Comparison of ENCODE assay signal across 18 cellular contexts in the genomic region with DNA sequence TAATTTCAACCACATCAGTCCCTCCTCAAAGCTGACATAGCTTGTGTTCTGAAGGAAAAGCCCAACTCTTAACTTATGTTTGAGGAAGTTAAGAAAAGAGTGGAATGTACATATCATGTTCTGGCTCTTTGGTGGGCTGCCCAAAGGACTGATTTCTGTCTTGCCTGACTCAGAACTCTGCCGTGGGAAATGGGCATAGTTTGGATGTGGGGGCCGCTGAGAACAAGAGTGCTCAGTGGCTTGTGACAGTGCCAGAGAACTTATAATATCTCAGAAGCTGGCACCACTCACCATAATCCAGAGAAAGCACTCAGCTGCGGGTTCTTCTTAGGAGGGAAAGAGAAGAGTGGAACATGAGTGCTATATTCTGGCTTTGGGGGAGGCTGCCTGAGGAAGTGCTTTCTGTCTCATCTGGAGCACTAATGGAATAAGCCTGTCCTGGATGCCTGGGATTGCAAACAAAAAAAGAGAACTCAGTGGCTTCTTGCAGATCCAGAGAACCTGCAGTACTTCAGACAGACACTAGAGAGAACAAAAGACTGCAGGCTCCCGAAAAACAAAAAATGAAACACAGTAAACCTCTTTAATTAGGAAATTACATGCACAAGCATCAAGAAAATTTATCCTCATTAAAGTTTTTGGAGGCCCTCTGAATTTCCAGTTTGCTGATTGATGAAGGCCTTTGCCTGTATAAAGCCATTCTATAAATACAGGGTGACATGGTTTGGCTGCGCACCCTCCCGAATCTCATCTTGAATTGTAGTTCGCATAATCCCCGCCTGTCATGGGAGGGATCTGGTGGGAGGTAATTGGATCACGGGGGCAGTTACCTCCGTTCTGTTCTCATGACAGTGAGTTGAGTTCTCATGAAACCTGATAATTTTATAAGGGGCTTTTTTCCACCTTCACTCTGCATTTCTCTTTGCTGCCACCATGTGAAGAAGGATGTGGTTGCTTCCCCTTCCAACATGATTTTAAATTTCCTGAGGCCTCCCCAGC.
A peak's percentile ranks its signal among the peaks of the same experiment; 100 is the strongest.
DNase-seq lines count a peak whose midpoint lies in the region; ATAC-seq and TF ChIP-seq lines count a peak whose summit lies in the region.
"Had no signal": no experiment of that assay in that cellular context is flagged by ENCODE, and none has a peak within 500 bp of the region (broad histone marks: within the 10 kb centered on the region; RNA-seq: fewer than 3 reads in every experiment).

No MANE protein-coding gene starts in this region.

- H3K27me3 ChIP-seq in SK-N-SH (ENCODE audit: insufficient read depth), result no peaks in the 10 kb centered on the region
- no peaks in the 10 kb centered on the region for H3K27me3 ChIP-seq in smooth muscle cell (ENCODE audit: low read depth)
- H3K27me3 ChIP-seq: left lung had no signal

- peak; percentile 26 for TF ChIP-seq RAD21 in SK-N-SH (IDR thresholded peaks at IDR 0.05; ENCODE audit: low read length)

- no peaks in the 10 kb centered on the region for H3K79me2 ChIP-seq in SK-N-SH (ENCODE audit: insufficient read depth)
- H3K79me2 ChIP-seq in smooth muscle cell (ENCODE audit: low read depth), result no peaks in the 10 kb centered on the region

- H3K27ac Mint-ChIP-seq in glutamatergic neuron (ENCODE audit: unreplicated experiment), result no peak overlapping the region
- H3K27ac Mint-ChIP-seq: CD4-positive, alpha-beta T cell; natural killer cell had no signal

- H3K4me3 ChIP-seq in SK-N-SH (ENCODE audit: low read depth in 2 of 2, low read length in 1 of 2) (no peak overlapping the region), smooth muscle cell (no peak overlapping the region)
- H3K4me3 ChIP-seq: left lung had no signal

- CTCF ChIA-PET in SK-N-SH (lab: Yijun Ruan, JAX), result interaction anchor here (0.6 to 1.0 kb wide), 2 partner anchors 19 to 1244 kb away, joined by 3 to 4 read pairs; no protein-coding TSS in a partner anchor

- no peak for ATAC-seq in SK-N-SH treated with all-trans-retinoic acid at 6 μM for 48 hours
- ATAC-seq in GM18867 (IDR thresholded peaks at IDR 0.05; ENCODE audit: unreplicated experiment), result no peak
- ATAC-seq in GM19351 (IDR thresholded peaks at IDR 0.05; ENCODE audit: unreplicated experiment), result no peak
- no peak for ATAC-seq in HG02870 (IDR thresholded peaks at IDR 0.05; ENCODE audit: unreplicated experiment)
- ATAC-seq: activated CD4-positive, CD25-positive, alpha-beta regulatory T cell treated with anti-CD3 and anti-CD28 coated beads, Interleukin-2, amount 50 U/mL, for 24 hours; activated naive CD4-positive, alpha-beta T cell treated with anti-CD3 and anti-CD28 coated beads, Interleukin-2, amount 50 U/mL, for 72 hours; left lung; natural killer cell; PC-3 had no signal

- H3K36me3 Mint-ChIP-seq in glutamatergic neuron (ENCODE audit: unreplicated experiment), result peaks cover 12% of the 10 kb centered on the region

- TF ChIP-seq CTCF in SK-N-SH (IDR thresholded peaks at IDR 0.05) (no peak; the same call in 1 of the 2 replicates), glutamatergic neuron (IDR thresholded peaks at IDR 0.05; ENCODE audit: partially characterized antibody, unreplicated experiment) (peak; percentile 28), smooth muscle cell (IDR thresholded peaks at IDR 0.05; ENCODE audit: borderline replicate concordance, insufficient read depth, poor library complexity, severe bottlenecking) (peak; percentile 15)

- H2AFZ ChIP-seq in SK-N-SH (ENCODE audit: low read depth), result no peak overlapping the region
- no peak overlapping the region for H2AFZ ChIP-seq in smooth muscle cell (ENCODE audit: low read depth)

- no peaks in the 10 kb centered on the region for H3F3A ChIP-seq in SK-N-SH (replicated peaks; ENCODE audit: insufficient read depth)
- H3F3A ChIP-seq in smooth muscle cell (ENCODE audit: low read depth), result no peaks in the 10 kb centered on the region

- POLR2A ChIA-PET in SK-N-SH (lab: Yijun Ruan, JAX), result no interaction called here

- H3K27ac ChIP-seq in SK-N-SH (ENCODE audit: low read depth in 2 of 2, low read length in 1 of 2) (no peak overlapping the region), smooth muscle cell (ENCODE audit: low read depth) (no peak overlapping the region)
- H3K27ac ChIP-seq: left lung had no signal

- no peaks in the 10 kb centered on the region for H3K4me1 Mint-ChIP-seq in glutamatergic neuron (ENCODE audit: low read depth, unreplicated experiment)
- H3K4me1 Mint-ChIP-seq: natural killer cell had no signal

- H3K9me2 ChIP-seq in SK-N-SH, result no peaks in the 10 kb centered on the region

- H4K20me1 ChIP-seq in SK-N-SH (ENCODE audit: insufficient read depth), result no peaks in the 10 kb centered on the region
- H4K20me1 ChIP-seq in smooth muscle cell (ENCODE audit: low read depth), result no peaks in the 10 kb centered on the region

- H3K4me1 ChIP-seq in SK-N-SH (ENCODE audit: control insufficient read depth in 1 of 2, insufficient read depth in 2 of 2, low read depth in 1 of 2, low read length in 1 of 2), result no peaks in the 10 kb centered on the region
- H3K4me1 ChIP-seq in smooth muscle cell (ENCODE audit: low read depth), result no peaks in the 10 kb centered on the region
- H3K4me1 ChIP-seq: left lung had no signal

- no peaks in the 10 kb centered on the region for H3K9me3 ChIP-seq in SK-N-SH
- H3K9me3 ChIP-seq in smooth muscle cell (replicated peaks; ENCODE audit: low read depth), result no peaks in the 10 kb centered on the region

- H3K9ac ChIP-seq in SK-N-SH (no peak overlapping the region), smooth muscle cell (ENCODE audit: low read depth) (no peak overlapping the region)

- H3K4me2 ChIP-seq in SK-N-SH (no peak overlapping the region), smooth muscle cell (no peak overlapping the region)

- no peaks in the 10 kb centered on the region for H3K27me3 Mint-ChIP-seq in glutamatergic neuron (ENCODE audit: unreplicated experiment)
- H3K27me3 Mint-ChIP-seq: CD4-positive, alpha-beta T cell had no signal

- H3K36me3 ChIP-seq in SK-N-SH (replicated peaks in 1 of 2; ENCODE audit: control insufficient read depth in 1 of 2, insufficient read depth in 2 of 2, low read length in 1 of 2) (no peaks in the 10 kb centered on the region), smooth muscle cell (ENCODE audit: low read depth) (no peaks in the 10 kb centered on the region)
- H3K36me3 ChIP-seq: left lung had no signal

- 36% methylated on average over 9 of the region's 10 CpGs for WGBS in SK-N-SH (ENCODE audit: low lambda C conversion rate)
- 66% methylated on average over 10 of the region's 10 CpGs for WGBS in smooth muscle cell (ENCODE audit: low lambda C conversion rate)

- DNase-seq in SK-N-SH (peak; percentile 6), SKM-1 (lab: John Stamatoyannopoulos, UW; ENCODE audit: unreplicated experiment) (peak; percentile 24), glutamatergic neuron (no peak), smooth muscle cell (lab: John Stamatoyannopoulos, UW; ENCODE audit: unreplicated experiment) (no peak)
- DNase-seq: CD4-positive, alpha-beta T cell; IMR-90; left lung; natural killer cell; NCI-H1105; NCI-H345; PC-3; stimulated activated naive CD4-positive, alpha-beta T cell had no signal

- H3K9me3 Mint-ChIP-seq in glutamatergic neuron (ENCODE audit: unreplicated experiment), result peaks cover 2% of the 10 kb centered on the region
- H3K9me3 Mint-ChIP-seq: natural killer cell had no signal

- no peak for TF ChIP-seq EP300 in SK-N-SH (IDR thresholded peaks at IDR 0.05; ENCODE audit: borderline replicate concordance in 1 of 2, low read depth in 1 of 2, low read length in 1 of 2)

- no peak overlapping the region for H3K4me3 Mint-ChIP-seq in glutamatergic neuron (ENCODE audit: unreplicated experiment)
- H3K4me3 Mint-ChIP-seq: CD4-positive, alpha-beta T cell; natural killer cell had no signal

TF ChIP-seq in SK-N-SH, 30 proteins besides CTCF, POLR2A, EP300 and RAD21 (continues in another document):
- TF ChIP-seq SIN3A (IDR thresholded peaks at IDR 0.05; ENCODE audit: borderline replicate concordance, low read depth, low read length) (no peak), YY1 (IDR thresholded peaks at IDR 0.05; ENCODE audit: low read depth) (no peak), JUND (IDR thresholded peaks at IDR 0.05) (no peak), GATA2 (CRISPR knock-in tag; IDR thresholded peaks at IDR 0.05) (no peak), MXI1 (IDR thresholded peaks at IDR 0.05; ENCODE audit: low read depth, low read length) (no peak)
- TF ChIP-seq, protein P1, sequence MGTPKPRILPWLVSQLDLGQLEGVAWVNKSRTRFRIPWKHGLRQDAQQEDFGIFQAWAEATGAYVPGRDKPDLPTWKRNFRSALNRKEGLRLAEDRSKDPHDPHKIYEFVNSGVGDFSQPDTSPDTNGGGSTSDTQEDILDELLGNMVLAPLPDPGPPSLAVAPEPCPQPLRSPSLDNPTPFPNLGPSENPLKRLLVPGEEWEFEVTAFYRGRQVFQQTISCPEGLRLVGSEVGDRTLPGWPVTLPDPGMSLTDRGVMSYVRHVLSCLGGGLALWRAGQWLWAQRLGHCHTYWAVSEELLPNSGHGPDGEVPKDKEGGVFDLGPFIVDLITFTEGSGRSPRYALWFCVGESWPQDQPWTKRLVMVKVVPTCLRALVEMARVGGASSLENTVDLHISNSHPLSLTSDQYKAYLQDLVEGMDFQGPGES (IDR thresholded peaks at IDR 0.05; ENCODE audit: low read depth, low read length), result no peak

TF ChIP-seq in SK-N-SH treated with all-trans-retinoic acid at 6 μM for 48 hours, 23 proteins besides CTCF, POLR2A, EP300 and RAD21 (continues in another document):
- TF ChIP-seq CSDC2 (CRISPR knock-in tag; IDR thresholded peaks at IDR 0.05) (no peak), TOX (CRISPR knock-in tag; IDR thresholded peaks at IDR 0.05; ENCODE audit: borderline replicate concordance) (no peak), ESRRG (CRISPR knock-in tag; IDR thresholded peaks at IDR 0.05) (no peak), OSR1 (CRISPR knock-in tag; IDR thresholded peaks at IDR 0.05) (no peak)
- TF ChIP-seq, protein P2, sequence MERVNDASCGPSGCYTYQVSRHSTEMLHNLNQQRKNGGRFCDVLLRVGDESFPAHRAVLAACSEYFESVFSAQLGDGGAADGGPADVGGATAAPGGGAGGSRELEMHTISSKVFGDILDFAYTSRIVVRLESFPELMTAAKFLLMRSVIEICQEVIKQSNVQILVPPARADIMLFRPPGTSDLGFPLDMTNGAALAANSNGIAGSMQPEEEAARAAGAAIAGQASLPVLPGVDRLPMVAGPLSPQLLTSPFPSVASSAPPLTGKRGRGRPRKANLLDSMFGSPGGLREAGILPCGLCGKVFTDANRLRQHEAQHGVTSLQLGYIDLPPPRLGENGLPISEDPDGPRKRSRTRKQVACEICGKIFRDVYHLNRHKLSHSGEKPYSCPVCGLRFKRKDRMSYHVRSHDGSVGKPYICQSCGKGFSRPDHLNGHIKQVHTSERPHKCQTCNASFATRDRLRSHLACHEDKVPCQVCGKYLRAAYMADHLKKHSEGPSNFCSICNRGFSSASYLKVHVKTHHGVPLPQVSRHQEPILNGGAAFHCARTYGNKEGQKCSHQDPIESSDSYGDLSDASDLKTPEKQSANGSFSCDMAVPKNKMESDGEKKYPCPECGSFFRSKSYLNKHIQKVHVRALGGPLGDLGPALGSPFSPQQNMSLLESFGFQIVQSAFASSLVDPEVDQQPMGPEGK (CRISPR knock-in tag; IDR thresholded peaks at IDR 0.05; ENCODE audit: borderline replicate concordance), result no peak

Comparison
In these comparisons a context has a peak if more than half of its experiments do, and no peak if none do; other contexts are left out.
1. DNase-seq: peak in SK-N-SH (single experiment) and SKM-1 (single experiment); none in glutamatergic neuron (single experiment) and smooth muscle cell (single experiment).